25 cellular contexts compared by ENCODE assay signal in genomic region chr3:66603161-66603611, GRCh38.
DNase-seq lines count a peak whose midpoint lies in the region; ATAC-seq and TF ChIP-seq lines count a peak whose summit lies in the region.
"Had no signal": no experiment of that assay in that cellular context is flagged by ENCODE, and none has a peak within 500 bp of the region (broad histone marks: within the 10 kb centered on the region; RNA-seq: fewer than 3 reads in every experiment).

No MANE protein-coding gene starts in this region.

- H3K27me3 Mint-ChIP-seq in CD4-positive, alpha-beta T cell, result no peaks in the 10 kb centered on the region
- no peaks in the 10 kb centered on the region for H3K27me3 Mint-ChIP-seq in activated T-helper 17 cell treated with anti-CD3 and anti-CD28 coated beads, Interleukin-2, amount 50 U/mL, for 72 hours

- TF ChIP-seq EP300 in Ishikawa (IDR thresholded peaks at IDR 0.05; ENCODE audit: borderline replicate concordance) (no peak; the same call in 1 of the 2 replicates), upper lobe of left lung (IDR thresholded peaks at IDR 0.05) (no peak)

- intact Hi-C loops in CD4-positive, alpha-beta T cell (cut with DNase I, micrococcal nuclease), result no loop called here

- H3K4me3 ChIP-seq in upper lobe of left lung, result no peak overlapping the region
- H3K4me3 ChIP-seq: left lung, neural progenitor cell, psoas muscle, smooth muscle cell, tibial artery had no signal

- H3K4me1 ChIP-seq in upper lobe of left lung, result no peaks in the 10 kb centered on the region
- H3K4me1 ChIP-seq: left lung, psoas muscle had no signal

- no peak for TF ChIP-seq RAD21 in Ishikawa (IDR thresholded peaks at IDR 0.05; ENCODE audit: low read depth)

- no peak for TF ChIP-seq POLR2A in upper lobe of left lung (IDR thresholded peaks at IDR 0.05)

- no peak for TF ChIP-seq CTCF in CD4-positive, alpha-beta T cell (IDR thresholded peaks at IDR 0.05)
- TF ChIP-seq CTCF in upper lobe of left lung (IDR thresholded peaks at IDR 0.05), result no peak

- peaks cover 35% of the 10 kb centered on the region for H3K4me1 Mint-ChIP-seq in CD4-positive, alpha-beta T cell (ENCODE audit: low read depth)
- H3K4me1 Mint-ChIP-seq in activated T-helper 17 cell treated with anti-CD3 and anti-CD28 coated beads, Interleukin-2, amount 50 U/mL, for 72 hours, result peaks cover 14% of the 10 kb centered on the region

- no peak for DNase-seq in CD4-positive, alpha-beta T cell
- DNase-seq in kidney glomerular epithelial cell (lab: John Stamatoyannopoulos, UW), result peak; percentile 52
- no peak for DNase-seq in COLO668 (lab: John Stamatoyannopoulos, UW; ENCODE audit: unreplicated experiment)
- DNase-seq in HuH-7 (ENCODE audit: low spot score), result no peak
- DNase-seq in DMS114 treated with DMSO at 0.1 percent for 48 hours (lab: John Stamatoyannopoulos, UW; ENCODE audit: unreplicated experiment), result no peak
- DNase-seq in upper lobe of left lung, result no peak
- DNase-seq: activated CD4-positive, alpha-beta T cell treated with anti-CD3 and anti-CD28 coated beads for 48 hours; activated CD8-positive, alpha-beta memory T cell treated with anti-CD3 and anti-CD28 coated beads, Interleukin-2, amount 50 U/mL, for 48 hours; activated gamma-delta T cell treated with Interleukin-2 at 50 U/mL for 16 hours; DMS79 treated with DMSO at 0.1 percent for 48 hours; effector CD8-positive, alpha-beta T cell; left lung; NCI-H1105; NCI-H2171; NCI-H526 treated with DMSO at 0.1 percent for 48 hours; psoas muscle; Right ventricle myocardium superior; stimulated activated CD4-positive, alpha-beta T cell treated with anti-CD3 and anti-CD28 coated beads, Interleukin-4, amount 100 ng/mL, for 1 hour; stimulated activated naive CD8-positive, alpha-beta T cell treated with anti-CD3 and anti-CD28 coated beads, Interleukin-15, Interleukin-2, amounts not matched to agents 100 U/mL and 50 U/mL, for 24 hours; tibial artery had no signal

- 50 to 52% methylated on average over 4 of the region's 4 CpGs for WGBS in upper lobe of left lung, 2 donors

- no peaks in the 10 kb centered on the region for H3K27me3 ChIP-seq in CD4-positive, alpha-beta T cell (ENCODE audit: control insufficient read depth, insufficient read depth, low read length)
- H3K27me3 ChIP-seq in upper lobe of left lung, result no peaks in the 10 kb centered on the region
- H3K27me3 ChIP-seq: left lung, neural progenitor cell, tibial artery had no signal

- no peaks in the 10 kb centered on the region for H3K36me3 ChIP-seq in upper lobe of left lung
- H3K36me3 ChIP-seq: left lung, neural progenitor cell, tibial artery had no signal

- ATAC-seq in CD4-positive, alpha-beta T cell (ENCODE audit: poor library complexity), result no peak
- no peak for ATAC-seq in activated T-helper 17 cell treated with anti-CD3 and anti-CD28 coated beads, Interleukin-2, amount 50 U/mL, for 72 hours (replicated peaks)
- no peak for ATAC-seq in upper lobe of left lung (ENCODE audit: low FRiP score in 2 of 2)
- ATAC-seq: HCT116; left lung; psoas muscle; stimulated activated naive CD8-positive, alpha-beta T cell treated with anti-CD3 and anti-CD28 coated beads, Interleukin-15, Interleukin-2, amounts not matched to agents 100 U/mL and 50 U/mL, for 24 hours had no signal

- H3K27ac Mint-ChIP-seq in CD4-positive, alpha-beta T cell, result no peak overlapping the region
- no peak overlapping the region for H3K27ac Mint-ChIP-seq in activated T-helper 17 cell treated with anti-CD3 and anti-CD28 coated beads, Interleukin-2, amount 50 U/mL, for 72 hours

- H3K36me3 Mint-ChIP-seq in CD4-positive, alpha-beta T cell (ENCODE audit: low read depth), result no peaks in the 10 kb centered on the region
- no peaks in the 10 kb centered on the region for H3K36me3 Mint-ChIP-seq in activated T-helper 17 cell treated with anti-CD3 and anti-CD28 coated beads, Interleukin-2, amount 50 U/mL, for 72 hours (ENCODE audit: low read depth)
- H3K36me3 Mint-ChIP-seq: neural progenitor cell had no signal

- no peaks in the 10 kb centered on the region for H3K9me3 ChIP-seq in CD4-positive, alpha-beta T cell (ENCODE audit: control insufficient read depth, low read length)
- H3K9me3 ChIP-seq in upper lobe of left lung, result no peaks in the 10 kb centered on the region
- H3K9me3 ChIP-seq: left lung, psoas muscle, tibial artery had no signal

- POLR2A ChIA-PET in CD4-positive, alpha-beta T cell (lab: Charles Lee), result no interaction called here

- CTCF ChIA-PET in CD4-positive, alpha-beta T cell (lab: Charles Lee), result no interaction called here

- H3K4me3 Mint-ChIP-seq in CD4-positive, alpha-beta T cell, result peak overlapping the region; percentile 46
- peak overlapping the region; percentile 36 for H3K4me3 Mint-ChIP-seq in activated T-helper 17 cell treated with anti-CD3 and anti-CD28 coated beads, Interleukin-2, amount 50 U/mL, for 72 hours
- H3K4me3 Mint-ChIP-seq: neural progenitor cell had no signal

- H3K27ac ChIP-seq in CD4-positive, alpha-beta T cell (ENCODE audit: low read depth, low read length), result no peak overlapping the region
- H3K27ac ChIP-seq in upper lobe of left lung, result no peak overlapping the region
- H3K27ac ChIP-seq: left lung, neural progenitor cell, psoas muscle, tibial artery had no signal

- H3K9me3 Mint-ChIP-seq in CD4-positive, alpha-beta T cell, result no peaks in the 10 kb centered on the region
- no peaks in the 10 kb centered on the region for H3K9me3 Mint-ChIP-seq in activated T-helper 17 cell treated with anti-CD3 and anti-CD28 coated beads, Interleukin-2, amount 50 U/mL, for 72 hours

TF ChIP-seq in Ishikawa, 13 proteins besides CTCF, POLR2A, EP300 and RAD21:
- TF ChIP-seq YY1 (IDR thresholded peaks at IDR 0.05; ENCODE audit: low read depth) (no peak), CEBPB (IDR thresholded peaks at IDR 0.05) (0 out of 2 replicates have a peak, but pooled peaks have one; percentile 34), NFIC (IDR thresholded peaks at IDR 0.05) (peak; percentile 65), TEAD4 (IDR thresholded peaks at IDR 0.05) (peak; percentile 48; the same call in 1 of the 2 replicates), FOXM1 (IDR thresholded peaks at IDR 0.05; ENCODE audit: borderline replicate concordance, low read depth) (peak; percentile 80), CREB1 (IDR thresholded peaks at IDR 0.05; ENCODE audit: low read depth) (no peak), TCF12 (IDR thresholded peaks at IDR 0.05; ENCODE audit: low read depth) (peak; percentile 73), REST (IDR thresholded peaks at IDR 0.05; ENCODE audit: low read depth) (no peak), USF1 (IDR thresholded peaks at IDR 0.05) (no peak)
